ENCODE assay signal across 25 cellular contexts in genomic region chr7:101767544-101767943, GRCh38. TPM values are rescaled to one million over a fixed set of nuclear protein-coding genes. Genes with fewer than 3 reads are reported as not detected.
DNase-seq lines count a peak whose midpoint lies in the region; ATAC-seq and TF ChIP-seq lines count a peak whose summit lies in the region.
"Had no signal": no experiment of that assay in that cellular context is flagged by ENCODE, and none has a peak within 500 bp of the region (broad histone marks: within the 10 kb centered on the region; RNA-seq: fewer than 3 reads in every experiment).

No MANE protein-coding gene starts in this region.

- H3K4me3 Mint-ChIP-seq in GM23338: no peak overlapping the region
- H3K4me3 Mint-ChIP-seq in activated CD8-positive, alpha-beta T cell treated with anti-CD3 and anti-CD28 coated beads for 36 hours: no peak overlapping the region
- H3K4me3 Mint-ChIP-seq in Calu3 (ENCODE audit: low read depth, unreplicated experiment): no peak overlapping the region
- H3K4me3 Mint-ChIP-seq: CD4-positive, alpha-beta T cell had no signal

- H3K23ac ChIP-seq in neuronal stem cell (ENCODE audit: low read depth, low read length, poor library complexity): no peak overlapping the region

- CTCF ChIA-PET in RWPE1 (lab: Yijun Ruan, JAX): interaction anchor here (0.5 to 1.2 kb wide), 2 partner anchors 19 to 25 kb away, joined by 3 to 7 read pairs; no protein-coding TSS in a partner anchor
- CTCF ChIA-PET in activated CD8-positive, alpha-beta T cell treated with anti-CD3 and anti-CD28 coated beads for 36 hours (lab: Charles Lee): no interaction called here
- CTCF ChIA-PET in Calu3 (lab: Charles Lee): no interaction called here

- peak overlapping the region; percentile 84 for H2BK5ac ChIP-seq in neuronal stem cell (ENCODE audit: low read length)

- H4K8ac ChIP-seq in neuronal stem cell (ENCODE audit: low read depth, low read length): peak overlapping the region; percentile 23

- H2BK12ac ChIP-seq in neuronal stem cell (ENCODE audit: low read length): no peak overlapping the region

- H3K4me1 Mint-ChIP-seq in GM23338 (no peaks in the 10 kb centered on the region), Calu3 (ENCODE audit: low read depth, unreplicated experiment) (no peaks in the 10 kb centered on the region)
- no peaks in the 10 kb centered on the region for H3K4me1 Mint-ChIP-seq in activated CD8-positive, alpha-beta T cell treated with anti-CD3 and anti-CD28 coated beads for 36 hours (ENCODE audit: low read depth)

- no CpG with 5 or more reads among the region's 6 CpGs for WGBS in neuronal stem cell (ENCODE audit: extremely low coverage in 2 of 2, insufficient read length in 2 of 2, insufficient replicate concordance in 1 of 2), 2 donors

- no peak overlapping the region for H3K14ac ChIP-seq in neuronal stem cell (ENCODE audit: low read length)

- peaks cover 8% of the 10 kb centered on the region for H3K27me3 Mint-ChIP-seq in GM23338 (ENCODE audit: insufficient read depth, low read depth, poor library complexity)
- H3K27me3 Mint-ChIP-seq in activated CD8-positive, alpha-beta T cell treated with anti-CD3 and anti-CD28 coated beads for 36 hours: no peaks in the 10 kb centered on the region
- peaks cover 31% of the 10 kb centered on the region for H3K27me3 Mint-ChIP-seq in Calu3 (ENCODE audit: unreplicated experiment)
- H3K27me3 Mint-ChIP-seq: CD4-positive, alpha-beta T cell had no signal

- H3K36me3 Mint-ChIP-seq in GM23338 (ENCODE audit: low read depth): no peaks in the 10 kb centered on the region
- no peaks in the 10 kb centered on the region for H3K36me3 Mint-ChIP-seq in activated CD8-positive, alpha-beta T cell treated with anti-CD3 and anti-CD28 coated beads for 36 hours (ENCODE audit: low read depth)
- no peaks in the 10 kb centered on the region for H3K36me3 Mint-ChIP-seq in Calu3 (ENCODE audit: insufficient read depth, unreplicated experiment)

- intact Hi-C loops in activated CD8-positive, alpha-beta T cell treated with anti-CD3 and anti-CD28 coated beads for 36 hours (cut with micrococcal nuclease): no loop called here
- intact Hi-C loops in Calu3 (cut with micrococcal nuclease; ENCODE audit: unreplicated experiment): no loop called here

- no peak overlapping the region for H3K9ac ChIP-seq in neuronal stem cell (ENCODE audit: low read depth, low read length, poor library complexity)
- H3K9ac ChIP-seq: BLaER1 treated with 17β-estradiol and CSF1 and Interleukin-3, amounts not matched to agents 10 nM and 100 nM had no signal

- POLR2A ChIA-PET in RWPE1 (lab: Yijun Ruan, JAX; ENCODE audit: low non-redundant PET): no interaction called here
- POLR2A ChIA-PET in activated CD8-positive, alpha-beta T cell treated with anti-CD3 and anti-CD28 coated beads for 36 hours (lab: Charles Lee): no interaction called here

- H2BK15ac ChIP-seq in neuronal stem cell (ENCODE audit: low read length): no peak overlapping the region

- no peak overlapping the region for H2BK120ac ChIP-seq in neuronal stem cell (ENCODE audit: low read depth, low read length)

- DNase-seq in GM23338 (ENCODE audit: low spot score) (no peak), RWPE1 (ENCODE audit: low spot score) (peak; percentile 45), epithelial cell of esophagus (ENCODE audit: low read depth) (peak; percentile 80), neuronal stem cell (ENCODE audit: low spot score) (no peak), Calu3 (no peak)
- no peak for DNase-seq in activated CD8-positive, alpha-beta T cell treated with anti-CD3 and anti-CD28 coated beads for 36 hours
- DNase-seq: AML-193; CD4-positive, alpha-beta T cell; DMS79; EL; GDM1; KBM-7; MG63; NCI-H1105 treated with DMSO at 0.1 percent for 48 hours; NCI-H146; NCI-H1930; NCI-H2107; NCI-H524 treated with DMSO at 0.1 percent for 48 hours; NCI-H774; SIG-M5 had no signal

- H3K27me3 ChIP-seq in GM23338 (ENCODE audit: insufficient read depth) (no peaks in the 10 kb centered on the region), neuronal stem cell (ENCODE audit: control insufficient read depth in 3 of 3, insufficient read depth in 3 of 3, low read depth in 1 of 3, low read length in 3 of 3) (no peaks in the 10 kb centered on the region)
- H3K27me3 ChIP-seq: BLaER1 treated with 17β-estradiol and CSF1 and Interleukin-3, amounts not matched to agents 10 nM and 100 nM; MG63 had no signal

- H3K4ac ChIP-seq in neuronal stem cell (ENCODE audit: low read length): no peak overlapping the region

- ATAC-seq in GM23338: no peak
- no peak for ATAC-seq in activated CD8-positive, alpha-beta T cell treated with anti-CD3 and anti-CD28 coated beads for 36 hours
- no peak for ATAC-seq in GM19452 (IDR thresholded peaks at IDR 0.05; ENCODE audit: unreplicated experiment)
- ATAC-seq: GM12878 had no signal

- H3K9me3 Mint-ChIP-seq in GM23338 (no peaks in the 10 kb centered on the region), Calu3 (ENCODE audit: low read depth, unreplicated experiment) (no peaks in the 10 kb centered on the region)
- H3K9me3 Mint-ChIP-seq in activated CD8-positive, alpha-beta T cell treated with anti-CD3 and anti-CD28 coated beads for 36 hours: no peaks in the 10 kb centered on the region
- H3K9me3 Mint-ChIP-seq: CD4-positive, alpha-beta T cell had no signal

- no peaks in the 10 kb centered on the region for H3K4me1 ChIP-seq in GM23338 (ENCODE audit: insufficient read depth)
- H3K4me1 ChIP-seq in neuronal stem cell (ENCODE audit: control insufficient read depth in 2 of 2, insufficient read depth in 1 of 2, low read depth in 1 of 2, low read length in 2 of 2): no peaks in the 10 kb centered on the region
- H3K4me1 ChIP-seq: A549 had no signal

- no peak overlapping the region for H4K91ac ChIP-seq in neuronal stem cell (ENCODE audit: low read depth, low read length, poor library complexity)

- no peak overlapping the region for H3K27ac Mint-ChIP-seq in GM23338
- no peak overlapping the region for H3K27ac Mint-ChIP-seq in activated CD8-positive, alpha-beta T cell treated with anti-CD3 and anti-CD28 coated beads for 36 hours
- H3K27ac Mint-ChIP-seq in Calu3 (ENCODE audit: unreplicated experiment): no peak overlapping the region
- H3K27ac Mint-ChIP-seq: CD4-positive, alpha-beta T cell had no signal

- no peaks in the 10 kb centered on the region for H3K9me3 ChIP-seq in neuronal stem cell (replicated peaks in 1 of 2; ENCODE audit: control insufficient read depth in 2 of 2, insufficient read depth in 1 of 2, low read depth in 1 of 2, low read length in 2 of 2)
- H3K9me3 ChIP-seq: A549; BLaER1 treated with 17β-estradiol and CSF1 and Interleukin-3, amounts not matched to agents 10 nM and 100 nM; MG63 had no signal

- TF ChIP-seq CTCF in GM23338 (conservative IDR thresholded peaks at IDR 0.05; ENCODE audit: low read depth in 2 of 2) (no peak), RWPE1 (conservative IDR thresholded peaks at IDR 0.05; ENCODE audit: low read depth) (no peak), epithelial cell of esophagus (IDR thresholded peaks at IDR 0.05; ENCODE audit: insufficient read depth, low read depth, low read length, missing control alignments) (no peak), Calu3 (IDR thresholded peaks at IDR 0.05; ENCODE audit: unreplicated experiment) (no peak)
- TF ChIP-seq CTCF in activated CD8-positive, alpha-beta T cell treated with anti-CD3 and anti-CD28 coated beads for 36 hours (IDR thresholded peaks at IDR 0.05): no peak

- H3K4me2 ChIP-seq in GM23338: no peak overlapping the region
- H3K4me2 ChIP-seq in neuronal stem cell (ENCODE audit: insufficient read depth, low read length, poor library complexity, severe bottlenecking): no peak overlapping the region
- H3K4me2 ChIP-seq: A549; BLaER1 treated with 17β-estradiol and CSF1 and Interleukin-3, amounts not matched to agents 10 nM and 100 nM had no signal

- no peak overlapping the region for H3K4me3 ChIP-seq in GM23338
- no peak overlapping the region for H3K4me3 ChIP-seq in epithelial cell of esophagus (ENCODE audit: low read length)
- H3K4me3 ChIP-seq in neuronal stem cell (ENCODE audit: low read length in 2 of 2): no peak overlapping the region
- H3K4me3 ChIP-seq: A549; BLaER1 treated with 17β-estradiol and CSF1 and Interleukin-3, amounts not matched to agents 10 nM and 100 nM; GM12878; MG63; SK-N-MC had no signal

- no peaks in the 10 kb centered on the region for H3F3A ChIP-seq in GM23338 (replicated peaks; ENCODE audit: low read depth)

- peak overlapping the region; percentile 59; the same call in 1 of the 2 replicates for H2AFZ ChIP-seq in GM23338
- peak overlapping the region; percentile 62 for H2AFZ ChIP-seq in neuronal stem cell (ENCODE audit: low read length)

- no TSS peak for BruUV-seq in Calu3 (replicated peaks; lab: Mats Ljungman, UMichigan)

- no peaks in the 10 kb centered on the region for H4K20me1 ChIP-seq in GM23338 (replicated peaks; ENCODE audit: insufficient read depth)
- H4K20me1 ChIP-seq: BLaER1 treated with 17β-estradiol and CSF1 and Interleukin-3, amounts not matched to agents 10 nM and 100 nM had no signal

- no peaks in the 10 kb centered on the region for H3K9me2 ChIP-seq in GM23338 (ENCODE audit: insufficient read depth)

- H3K79me2 ChIP-seq in GM23338 (replicated peaks; ENCODE audit: insufficient read depth): no peaks in the 10 kb centered on the region

- H3K36me3 ChIP-seq in GM23338 (ENCODE audit: insufficient read depth) (no peaks in the 10 kb centered on the region), neuronal stem cell (replicated peaks in 1 of 2; ENCODE audit: control insufficient read depth in 2 of 2, insufficient read depth in 2 of 2, low read length in 2 of 2) (no peaks in the 10 kb centered on the region)
- H3K36me3 ChIP-seq: BLaER1 treated with 17β-estradiol and CSF1 and Interleukin-3, amounts not matched to agents 10 nM and 100 nM; MG63 had no signal

- H2AK5ac ChIP-seq in neuronal stem cell (ENCODE audit: low read depth, low read length): peak overlapping the region; percentile 5

- no peaks in the 10 kb centered on the region for H3K79me1 ChIP-seq in neuronal stem cell (ENCODE audit: low read depth, low read length)

- H3K18ac ChIP-seq in neuronal stem cell (ENCODE audit: low read length): peak overlapping the region; percentile 65

- H3K27ac ChIP-seq in GM23338 (ENCODE audit: low read depth): no peak overlapping the region
- peak overlapping the region; percentile 62 for H3K27ac ChIP-seq in RWPE1
- H3K27ac ChIP-seq in neuronal stem cell (replicated peaks; ENCODE audit: low read length): no peak overlapping the region
- H3K27ac ChIP-seq: A549; BLaER1 treated with 17β-estradiol and CSF1 and Interleukin-3, amounts not matched to agents 10 nM and 100 nM; SK-N-MC had no signal

RNA-seq across cellular contexts. Expression of gene CUX1, which starts 49.9 kb away (rescaled TPM):
- 41.4 and 64.0 TPM in 2 replicates for total RNA-seq in GM23338 (2014; rRNA removed; shearing (Covaris generic))
- 40.1 and 49.9 TPM in 2 replicates for polyA plus RNA-seq in GM23338 (2016; fragmentation: Nextera tagmentation; extraction: Ambion mirVana)
- 47.3 TPM for polyA plus RNA-seq in neuronal stem cell (2013, experiment 1 of 2)
- 46.1 TPM for polyA plus RNA-seq in neuronal stem cell (2013, experiment 2 of 2)
- total RNA-seq in activated CD8-positive, alpha-beta T cell treated with anti-CD3 and anti-CD28 coated beads for 36 hours: 10 to 100 TPM; 20.2 to 20.4 TPM
- total RNA-seq in Calu3 (2022): 54.8 and 59.8 TPM in 2 replicates

Comparison
In these comparisons a context has a peak if more than half of its experiments do, and no peak if none do; other contexts are left out.
1. DNase-seq: peak in RWPE1 (single experiment) and epithelial cell of esophagus (single experiment); none in GM23338 (single experiment), neuronal stem cell (single experiment), activated CD8-positive, alpha-beta T cell treated with anti-CD3 and anti-CD28 coated beads for 36 hours (single experiment) and Calu3 (single experiment).